27 cellular contexts compared by ENCODE assay signal in the genomic region with DNA sequence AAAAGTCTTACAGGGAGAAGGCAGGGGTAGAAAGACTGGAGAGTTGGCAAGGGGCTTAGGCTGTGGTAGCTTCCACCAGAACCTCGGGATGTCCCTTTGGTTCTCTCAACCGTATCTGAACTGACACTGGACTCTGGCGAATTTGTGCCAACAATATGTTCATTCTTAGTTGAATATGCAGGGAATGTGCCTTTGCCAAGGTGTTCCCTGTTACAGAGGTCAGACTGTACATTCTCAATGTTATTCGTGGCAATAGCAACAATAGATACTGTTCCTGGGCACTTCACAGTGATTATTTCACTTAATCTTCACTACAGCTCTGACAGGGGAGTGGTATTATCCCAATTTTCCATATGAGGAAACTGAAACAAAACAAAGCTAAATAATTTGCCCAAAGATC.
"Had no signal": no experiment of that assay in that cellular context is flagged by ENCODE, and none has a peak within 500 bp of the region (broad histone marks: within the 10 kb centered on the region; RNA-seq: fewer than 3 reads in every experiment).

No MANE protein-coding gene starts in this region.

- H3K4me1 ChIP-seq: pancreas, prostate gland, right lobe of liver, sigmoid colon, stomach, tibial artery, transverse colon, upper lobe of right lung, uterus had no signal

- H3K4me3 Mint-ChIP-seq: naive thymus-derived CD8-positive, alpha-beta T cell; natural killer cell treated with Interleukin-12 subunit alpha and Interleukin-12 subunit beta and Interleukin-15 and Interleukin-18, amount 100 ng/mL, for 72 hours; nephron progenitor cell; neural crest cell; stimulated activated effector memory CD8-positive, alpha-beta T cell treated with anti-CD3 and anti-CD28 coated beads, Interleukin-12 subunit alpha, Interleukin-12 subunit beta, amount 100 ng/mL, for 72 hours; stimulated activated naive B cell treated with anti-CD40 and anti-IgM and Interleukin-4, amounts not matched to agents 10 μg/mL and 1 μg/mL and 100 μg/mL, for 72 hours; stimulated activated naive CD8-positive, alpha-beta T cell treated with anti-CD3 and anti-CD28 coated beads, Interleukin-15, Interleukin-2, amounts not matched to agents 100 ng/mL and 50 ng/mL, for 24 hours; type B pancreatic cell had no signal

- H3K27me3 Mint-ChIP-seq: type B pancreatic cell had no signal

- H3K27me3 ChIP-seq: neutrophil, pancreas, right lobe of liver, sigmoid colon, stomach, tibial artery, transverse colon, uterus had no signal

- H3K36me3 Mint-ChIP-seq: naive thymus-derived CD8-positive, alpha-beta T cell; natural killer cell treated with Interleukin-12 subunit alpha and Interleukin-12 subunit beta and Interleukin-15 and Interleukin-18, amount 100 ng/mL, for 72 hours; stimulated activated effector memory CD8-positive, alpha-beta T cell treated with anti-CD3 and anti-CD28 coated beads, Interleukin-12 subunit alpha, Interleukin-12 subunit beta, amount 100 ng/mL, for 72 hours; stimulated activated naive B cell treated with anti-CD40 and anti-IgM and Interleukin-4, amounts not matched to agents 10 μg/mL and 1 μg/mL and 100 μg/mL, for 72 hours; type B pancreatic cell had no signal

- H3K27ac Mint-ChIP-seq: naive thymus-derived CD8-positive, alpha-beta T cell; natural killer cell treated with Interleukin-12 subunit alpha and Interleukin-12 subunit beta and Interleukin-15 and Interleukin-18, amount 100 ng/mL, for 72 hours; nephron progenitor cell; stimulated activated effector memory CD8-positive, alpha-beta T cell treated with anti-CD3 and anti-CD28 coated beads, Interleukin-12 subunit alpha, Interleukin-12 subunit beta, amount 100 ng/mL, for 72 hours; stimulated activated naive B cell treated with anti-CD40 and anti-IgM and Interleukin-4, amounts not matched to agents 10 μg/mL and 1 μg/mL and 100 μg/mL, for 72 hours; stimulated activated naive CD8-positive, alpha-beta T cell treated with anti-CD3 and anti-CD28 coated beads, Interleukin-15, Interleukin-2, amounts not matched to agents 100 ng/mL and 50 ng/mL, for 24 hours; type B pancreatic cell had no signal

- ATAC-seq: naive thymus-derived CD8-positive, alpha-beta T cell; natural killer cell treated with Interleukin-12 subunit alpha and Interleukin-12 subunit beta and Interleukin-15 and Interleukin-18, amount 100 ng/mL, for 72 hours; pancreas; right cardiac atrium; right lobe of liver; stimulated activated effector memory CD8-positive, alpha-beta T cell treated with anti-CD3 and anti-CD28 coated beads, Interleukin-12 subunit alpha, Interleukin-12 subunit beta, amount 100 ng/mL, for 72 hours; stimulated activated naive B cell treated with anti-CD40 and anti-IgM and Interleukin-4, amounts not matched to agents 10 μg/mL and 1 μg/mL and 100 μg/mL, for 72 hours; upper lobe of right lung had no signal

- H3K36me3 ChIP-seq: neutrophil, pancreas, prostate gland, right lobe of liver, sigmoid colon, stomach, tibial artery, transverse colon, upper lobe of right lung, uterus had no signal

- H3K9me3 Mint-ChIP-seq: naive thymus-derived CD8-positive, alpha-beta T cell; natural killer cell treated with Interleukin-12 subunit alpha and Interleukin-12 subunit beta and Interleukin-15 and Interleukin-18, amount 100 ng/mL, for 72 hours; nephron progenitor cell; neural crest cell; stimulated activated effector memory CD8-positive, alpha-beta T cell treated with anti-CD3 and anti-CD28 coated beads, Interleukin-12 subunit alpha, Interleukin-12 subunit beta, amount 100 ng/mL, for 72 hours; stimulated activated naive B cell treated with anti-CD40 and anti-IgM and Interleukin-4, amounts not matched to agents 10 μg/mL and 1 μg/mL and 100 μg/mL, for 72 hours; stimulated activated naive CD8-positive, alpha-beta T cell treated with anti-CD3 and anti-CD28 coated beads, Interleukin-15, Interleukin-2, amounts not matched to agents 100 ng/mL and 50 ng/mL, for 24 hours; type B pancreatic cell had no signal

- H3K4me1 Mint-ChIP-seq: naive thymus-derived CD8-positive, alpha-beta T cell; neural crest cell; stimulated activated effector memory CD8-positive, alpha-beta T cell treated with anti-CD3 and anti-CD28 coated beads, Interleukin-12 subunit alpha, Interleukin-12 subunit beta, amount 100 ng/mL, for 72 hours; stimulated activated naive B cell treated with anti-CD40 and anti-IgM and Interleukin-4, amounts not matched to agents 10 μg/mL and 1 μg/mL and 100 μg/mL, for 72 hours had no signal

- H3K27ac ChIP-seq: neutrophil, pancreas, prostate gland, right lobe of liver, sigmoid colon, stomach, tibial artery, transverse colon, upper lobe of right lung, uterus had no signal

- DNase-seq: naive thymus-derived CD8-positive, alpha-beta T cell; nephron progenitor cell; nucleus accumbens; pancreas; retina; right cardiac atrium; right lobe of liver; sigmoid colon; small intestine; stimulated activated CD4-positive, alpha-beta T cell treated with anti-CD3 and anti-CD28 coated beads, Interleukin-15, amount 100 ng/mL, for 24 hours; stimulated activated CD4-positive, alpha-beta T cell treated with anti-CD3 and anti-CD28 coated beads, Interleukin-2, amount 100 ng/mL, for 24 hours; stimulated activated CD4-positive, alpha-beta T cell treated with anti-CD3 and anti-CD28 coated beads, Interleukin-2, amount 100 ng/mL, for 48 hours; stimulated activated CD4-positive, alpha-beta T cell treated with anti-CD3 and anti-CD28 coated beads, Interleukin-4, amount 100 ng/mL, for 24 hours; stimulated activated naive B cell treated with anti-CD40 and anti-IgM and Interleukin-4, amounts not matched to agents 10 μg/mL and 1 μg/mL and 100 μg/mL, for 72 hours; stimulated activated naive CD4-positive, alpha-beta T cell treated with Interleukin-2 at 50 U/mL for 16 hours; stomach; tibial artery; transverse colon; upper lobe of right lung; uterus had no signal

- H3K4me3 ChIP-seq: pancreas, prostate gland, right lobe of liver, sigmoid colon, stomach, tibial artery, transverse colon, upper lobe of right lung, uterus had no signal

- H3K9me3 ChIP-seq: neutrophil, pancreas, prostate gland, right lobe of liver, sigmoid colon, stomach, tibial artery, transverse colon, upper lobe of right lung, uterus had no signal
